ENCODE assay signal across 13 cellular contexts in the genomic region with DNA sequence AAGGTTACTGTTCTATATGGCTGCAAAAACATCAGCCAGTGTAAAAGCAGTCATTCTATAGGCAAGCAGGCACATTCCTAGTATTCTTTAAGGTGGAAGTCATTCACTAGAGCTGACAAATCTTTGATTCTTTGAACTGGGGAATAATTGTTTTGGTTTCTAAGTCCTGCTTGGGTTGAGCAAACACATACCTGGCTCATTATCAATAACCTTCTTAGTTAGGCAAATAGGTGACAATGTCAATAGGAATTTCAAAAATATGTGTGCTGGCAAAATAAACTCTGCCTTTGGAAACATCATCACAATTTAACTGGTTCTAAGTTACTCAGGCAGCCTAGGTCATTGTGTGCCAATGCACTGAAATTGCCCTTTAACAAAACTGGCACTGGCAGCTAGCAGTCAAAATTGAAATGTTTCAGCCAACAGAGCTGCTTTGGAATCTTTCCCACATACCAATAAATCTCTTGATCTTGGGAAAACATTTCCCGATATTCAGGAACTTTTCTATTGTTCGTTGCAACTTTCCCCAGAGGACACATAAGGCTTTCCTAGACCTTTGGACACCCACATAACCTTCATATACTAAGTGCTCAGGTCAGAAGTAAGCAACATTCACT.
DNase-seq lines count a peak whose midpoint lies in the region; ATAC-seq and TF ChIP-seq lines count a peak whose summit lies in the region.
"Had no signal": no experiment of that assay in that cellular context is flagged by ENCODE, and none has a peak within 500 bp of the region (broad histone marks: within the 10 kb centered on the region; RNA-seq: fewer than 3 reads in every experiment).

No MANE protein-coding gene starts in this region.

- H3K4me3 Mint-ChIP-seq in progenitor cell of endocrine pancreas (ENCODE audit: low read depth): no peak overlapping the region

- H3K27ac ChIP-seq in RWPE2 (ENCODE audit: poor library complexity, severe bottlenecking): peak overlapping the region; percentile 77

- H3K27ac Mint-ChIP-seq in progenitor cell of endocrine pancreas: peak overlapping the region; percentile 21

- H3K4me1 Mint-ChIP-seq in progenitor cell of endocrine pancreas (ENCODE audit: low read depth): peaks cover 40% of the 10 kb centered on the region

- ATAC-seq in RWPE2 (ENCODE audit: low read depth): peak; percentile 87
- ATAC-seq in GM21423 (IDR thresholded peaks at IDR 0.05; ENCODE audit: unreplicated experiment): no peak

- H3K27me3 ChIP-seq in RWPE2 (ENCODE audit: insufficient read depth, poor library complexity, severe bottlenecking): no peaks in the 10 kb centered on the region
- H3K27me3 ChIP-seq: esophagus squamous epithelium had no signal

- no peaks in the 10 kb centered on the region for H3K9me3 Mint-ChIP-seq in progenitor cell of endocrine pancreas (ENCODE audit: low read depth)

- no peaks in the 10 kb centered on the region for H3K36me3 ChIP-seq in RWPE2 (ENCODE audit: low read depth)
- H3K36me3 ChIP-seq: esophagus squamous epithelium had no signal

- TF ChIP-seq CTCF in RWPE2 (IDR thresholded peaks at IDR 0.05; ENCODE audit: poor library complexity, severe bottlenecking) (no peak), progenitor cell of endocrine pancreas (IDR thresholded peaks at IDR 0.05; ENCODE audit: unreplicated experiment) (no peak), GM13977 (IDR thresholded peaks at IDR 0.05; ENCODE audit: extremely low read depth, insufficient read depth, missing control alignments) (no peak)

- H3K27me3 Mint-ChIP-seq in progenitor cell of endocrine pancreas: no peaks in the 10 kb centered on the region

- DNase-seq in ELR (ENCODE audit: low read depth): peak; percentile 72
- DNase-seq in RWPE2 (ENCODE audit: low spot score): no peak
- DNase-seq in fibroblast of gingiva (ENCODE audit: low read depth): peak; percentile 68
- no peak for DNase-seq in progenitor cell of endocrine pancreas (ENCODE audit: low spot score, unreplicated experiment)
- DNase-seq in KG1 (lab: John Stamatoyannopoulos, UW): no peak
- DNase-seq in GM13977 (ENCODE audit: low spot score): no peak
- DNase-seq in activated gamma-delta T cell treated with Interleukin-2 at 50 U/mL for 16 hours: no peak
- DNase-seq: activated CD8-positive, alpha-beta memory T cell treated with anti-CD3 and anti-CD28 coated beads for 24 hours; amniotic stem cell; COR-L47; esophagus squamous epithelium; NCI-H1436 had no signal

- peaks cover 25% of the 10 kb centered on the region for H3K4me1 ChIP-seq in RWPE2 (ENCODE audit: insufficient read depth, poor library complexity, severe bottlenecking)

- H3K9me3 ChIP-seq in RWPE2 (ENCODE audit: severe bottlenecking): no peaks in the 10 kb centered on the region
- H3K9me3 ChIP-seq: esophagus squamous epithelium had no signal

- no peaks in the 10 kb centered on the region for H3K36me3 Mint-ChIP-seq in progenitor cell of endocrine pancreas (ENCODE audit: insufficient read depth)

- in situ Hi-C loops in GM13977 (cut with MboI; ENCODE audit: low pct_unique_long_range_greater_than_20kb, low sequenced_read_pairs, unreplicated experiment): no loop called here

- no peak overlapping the region for H3K4me3 ChIP-seq in RWPE2 (ENCODE audit: severe bottlenecking)
- H3K4me3 ChIP-seq: esophagus squamous epithelium had no signal

Comparison
In these comparisons a context has a peak if more than half of its experiments do, and no peak if none do; other contexts are left out.
1. DNase-seq: peak in ELR (single experiment) and fibroblast of gingiva (single experiment); none in RWPE2 (single experiment), progenitor cell of endocrine pancreas (single experiment), KG1 (single experiment), GM13977 (single experiment) and activated gamma-delta T cell treated with Interleukin-2 at 50 U/mL for 16 hours (single experiment).